In the genomic region with DNA sequence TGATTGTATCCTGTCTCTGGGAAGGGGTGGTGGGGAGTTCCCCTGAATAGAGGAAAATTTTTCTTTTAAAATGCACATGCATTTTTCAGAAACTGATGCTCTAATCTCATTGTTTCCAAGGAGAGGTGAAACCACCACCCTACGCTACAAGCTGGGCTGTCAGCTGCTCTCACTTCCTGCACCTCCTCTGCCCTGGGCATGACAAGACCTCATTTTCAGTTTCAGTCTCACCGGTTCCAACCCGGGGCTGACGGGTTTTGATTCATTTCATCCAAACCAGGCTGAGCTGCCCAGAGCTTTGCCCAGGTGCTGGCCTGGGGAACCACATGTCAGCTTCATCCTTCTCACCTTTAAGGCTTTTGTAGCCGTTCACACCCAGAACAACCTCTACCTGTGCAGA, we compare ENCODE assay signal across 9 cellular contexts.
DNase-seq lines count a peak whose midpoint lies in the region; ATAC-seq and TF ChIP-seq lines count a peak whose summit lies in the region.
"Had no signal": no experiment of that assay in that cellular context is flagged by ENCODE, and none has a peak within 500 bp of the region (broad histone marks: within the 10 kb centered on the region; RNA-seq: fewer than 3 reads in every experiment).

No MANE protein-coding gene starts in this region.

- no peak for TF ChIP-seq EP300 in tibial nerve (IDR thresholded peaks at IDR 0.05)

- ATAC-seq in HG03103 (IDR thresholded peaks at IDR 0.05; ENCODE audit: low read depth, unreplicated experiment) (peak; percentile 84), right cardiac atrium (no peak)
- ATAC-seq in activated T-cell treated with anti-CD3 and anti-CD28 coated beads, Interleukin-2, amount 50 U/mL, for 72 hours (replicated peaks in 1 of 2): peak; percentile 95 to 98
- ATAC-seq: A549 had no signal

- intact Hi-C loops in right cardiac atrium (cut with DNase I): no loop called here

- no peaks in the 10 kb centered on the region for H3K9me3 Mint-ChIP-seq in activated T-cell treated with anti-CD3 and anti-CD28 coated beads, Interleukin-2, amount 50 U/mL, for 72 hours

- H3K27me3 Mint-ChIP-seq in activated T-cell treated with anti-CD3 and anti-CD28 coated beads, Interleukin-2, amount 50 U/mL, for 72 hours (ENCODE audit: low read depth): peaks cover 56% of the 10 kb centered on the region

- peaks cover 0 to 16% (median 0%) of the 10 kb centered on the region in 3 donors for H3K36me3 ChIP-seq in tibial nerve

- TF ChIP-seq CTCF in tibial nerve (IDR thresholded peaks at IDR 0.05): no peak

- TF ChIP-seq POLR2A in tibial nerve (IDR thresholded peaks at IDR 0.05): no peak

- 58% methylated on average over 5 of the region's 5 CpGs for WGBS in right cardiac atrium
- 76 to 77% methylated on average over 5 of the region's 5 CpGs for WGBS in tibial nerve, 2 donors

- peaks cover 23% of the 10 kb centered on the region for H3K4me1 Mint-ChIP-seq in activated T-cell treated with anti-CD3 and anti-CD28 coated beads, Interleukin-2, amount 50 U/mL, for 72 hours (ENCODE audit: low read depth)

- DNase-seq in NCI-H510A (lab: John Stamatoyannopoulos, UW) (peak; percentile 25), NCI-H510A treated with DMSO at 0.1 percent for 48 hours (lab: John Stamatoyannopoulos, UW) (no peak), hippocampal formation (lab: John Stamatoyannopoulos, UW) (no peak), right cardiac atrium (no peak), tibial nerve (ENCODE audit: low spot score in 2 of 2) (no peak)
- peak; percentile 72 to 82 for DNase-seq in activated T-cell treated with anti-CD3 and anti-CD28 coated beads, Interleukin-2, amount 50 U/mL, for 72 hours
- DNase-seq in stimulated activated CD8-positive, alpha-beta memory T cell treated with anti-CD3 and anti-CD28 coated beads, Interleukin-12 subunit alpha, Interleukin-12 subunit beta, amount 100 ng/mL, for 1 hour (ENCODE audit: low read depth): peak; percentile 1

- peak overlapping the region; percentile 52 to 57 for H3K4me3 Mint-ChIP-seq in activated T-cell treated with anti-CD3 and anti-CD28 coated beads, Interleukin-2, amount 50 U/mL, for 72 hours

- H3K9me3 ChIP-seq in right cardiac atrium (ENCODE audit: control insufficient read depth, low read length): no peaks in the 10 kb centered on the region
- no peaks in the 10 kb centered on the region for H3K9me3 ChIP-seq in tibial nerve
- H3K9me3 ChIP-seq: A549 had no signal

- H3K4me3 ChIP-seq in right cardiac atrium (ENCODE audit: low read length) (no peak overlapping the region), tibial nerve (no peak overlapping the region)
- H3K4me3 ChIP-seq: A549 had no signal

- H3K27ac ChIP-seq in right cardiac atrium (ENCODE audit: low read length): no peak overlapping the region
- no peak overlapping the region for H3K27ac ChIP-seq in tibial nerve
- H3K27ac ChIP-seq: A549 had no signal

- peak overlapping the region; percentile 43 for H3K27ac Mint-ChIP-seq in activated T-cell treated with anti-CD3 and anti-CD28 coated beads, Interleukin-2, amount 50 U/mL, for 72 hours

- H3K4me1 ChIP-seq in right cardiac atrium (ENCODE audit: control insufficient read depth, insufficient read depth, low read length): peaks cover 3% of the 10 kb centered on the region
- peaks cover 0 to 21% (median 0%) of the 10 kb centered on the region in 4 donors for H3K4me1 ChIP-seq in tibial nerve

- H3K27me3 ChIP-seq in right cardiac atrium (ENCODE audit: control insufficient read depth, insufficient read depth) (no peaks in the 10 kb centered on the region), tibial nerve (no peaks in the 10 kb centered on the region)

- H3K36me3 Mint-ChIP-seq in activated T-cell treated with anti-CD3 and anti-CD28 coated beads, Interleukin-2, amount 50 U/mL, for 72 hours (ENCODE audit: insufficient read depth in 2 of 2): peaks cover 0 to 3% of the 10 kb centered on the region in 2 donors

Comparison
In these comparisons a context has a peak if more than half of its experiments do, and no peak if none do; other contexts are left out.
1. DNase-seq: peak in NCI-H510A (single experiment), activated T-cell treated with anti-CD3 and anti-CD28 coated beads, Interleukin-2, amount 50 U/mL, for 72 hours (2 of 2) and stimulated activated CD8-positive, alpha-beta memory T cell treated with anti-CD3 and anti-CD28 coated beads, Interleukin-12 subunit alpha, Interleukin-12 subunit beta, amount 100 ng/mL, for 1 hour (single experiment); none in NCI-H510A treated with DMSO at 0.1 percent for 48 hours (single experiment), hippocampal formation (0 of 2), right cardiac atrium (0 of 3) and tibial nerve (0 of 2).
2. ATAC-seq: peak in HG03103 (single experiment) and activated T-cell treated with anti-CD3 and anti-CD28 coated beads, Interleukin-2, amount 50 U/mL, for 72 hours (2 of 2); none in right cardiac atrium (0 of 2).